In genomic region chr2:181836583-181836982, GRCh38 we compare ENCODE assay signal across 21 cellular contexts. TPM values are rescaled to one million over a fixed set of nuclear protein-coding genes. Genes with fewer than 3 reads are reported as not detected.
A peak's percentile ranks its signal among the peaks of the same experiment; 100 is the strongest.
DNase-seq lines count a peak whose midpoint lies in the region; ATAC-seq, FAIRE-seq and TF ChIP-seq lines count a peak whose summit lies in the region.
"Had no signal": no experiment of that assay in that cellular context is flagged by ENCODE, and none has a peak within 500 bp of the region (broad histone marks: within the 10 kb centered on the region; RNA-seq: fewer than 3 reads in every experiment).

No MANE protein-coding gene starts in this region.

- peak; percentile 79 for FAIRE-seq in GM19239 (lab: Jason Lieb, UNC)
- FAIRE-seq in pancreas (lab: Jason Lieb, UNC), result peak; percentile 43
- FAIRE-seq: D721Med, GM12891 had no signal

- H3K27ac ChIP-seq in pancreas, result peak overlapping the region; percentile 66 to 91 (median 79)
- H3K27ac ChIP-seq: neutrophil, prostate gland, transverse colon had no signal

- no peaks in the 10 kb centered on the region for H3K36me3 ChIP-seq in pancreas
- H3K36me3 ChIP-seq: neutrophil, prostate gland, transverse colon had no signal

- peaks cover 36 to 57% (median 48%) of the 10 kb centered on the region in 3 donors for H3K4me1 ChIP-seq in pancreas
- H3K4me1 ChIP-seq: prostate gland, transverse colon had no signal

- DNase-seq in GM19239 (ENCODE audit: insufficient read length, low spot score) (no peak), pancreas (no peak), cerebellar cortex (ENCODE audit: low spot score) (no peak), NOMO-1 treated with DMSO at 0.1 percent for 48 hours (lab: John Stamatoyannopoulos, UW; ENCODE audit: unreplicated experiment) (no peak)
- no peak for DNase-seq in stimulated activated CD4-positive, alpha-beta T cell treated with anti-CD3 and anti-CD28 coated beads, Interleukin-4, amount 100 ng/mL, for 24 hours
- DNase-seq: activated CD4-positive, alpha-beta T cell treated with anti-CD3 and anti-CD28 coated beads for 1 hour; activated effector memory CD4-positive, alpha-beta T cell treated with anti-CD3 and anti-CD28 coated beads, Interleukin-2, amount 50 U/mL, for 16 hours; activated naive CD8-positive, alpha-beta T cell treated with anti-CD3 and anti-CD28 coated beads, Interleukin-2, amount 10 ng/mL, durations not matched to agents 7 days and 5 days; Kasumi-1; mammary epithelial cell; NCI-H1694; NCI-H526 treated with DMSO at 0.1 percent for 48 hours; stimulated activated CD8-positive, alpha-beta memory T cell treated with anti-CD3 and anti-CD28 coated beads, Interleukin-4, amount 100 ng/mL, for 48 hours; transverse colon had no signal

- peak overlapping the region in 1 of 4 donors; percentile 10 for H3K4me3 ChIP-seq in pancreas
- H3K4me3 ChIP-seq: prostate gland, transverse colon had no signal

- H3K9me3 ChIP-seq in pancreas, result no peaks in the 10 kb centered on the region
- H3K9me3 ChIP-seq: neutrophil, prostate gland, transverse colon had no signal

- intact Hi-C loops in pancreas (cut with DNase I), result no loop called here

- H3K27me3 ChIP-seq in pancreas, result no peaks in the 10 kb centered on the region
- H3K27me3 ChIP-seq: neutrophil, transverse colon had no signal

- TF ChIP-seq CTCF in pancreas (IDR thresholded peaks at IDR 0.05), result no peak

- 19 to 21% methylated on average over 2 of the region's 2 CpGs for WGBS in pancreas, 2 donors

- peak; percentile 72 for ATAC-seq in GM21619 (IDR thresholded peaks at IDR 0.05; ENCODE audit: unreplicated experiment)
- ATAC-seq in HG03175 (IDR thresholded peaks at IDR 0.05; ENCODE audit: unreplicated experiment), result peak; percentile 81
- ATAC-seq in pancreas, result peak; percentile 71 to 85 (median 79)
- no peak for ATAC-seq in GM19455 (IDR thresholded peaks at IDR 0.05; ENCODE audit: unreplicated experiment)

RNA-seq across cellular contexts. Expression of gene ITPRID2, which starts 54.9 kb away (rescaled TPM):
- 100 to 1,000 TPM; 304 to 497 (median 336) TPM for total RNA-seq in pancreas
- 10 to 100 TPM; 85.6 to 99.0 TPM for polyA plus RNA-seq in pancreas
